28 cellular contexts compared by ENCODE assay signal in genomic region chr5:120150770-120151169, GRCh38.
"Had no signal": no experiment of that assay in that cellular context is flagged by ENCODE, and none has a peak within 500 bp of the region (broad histone marks: within the 10 kb centered on the region; RNA-seq: fewer than 3 reads in every experiment).

No MANE protein-coding gene starts in this region.

- H2AFZ ChIP-seq: neural progenitor cell had no signal

- H3K4me2 ChIP-seq: neural progenitor cell had no signal

- H3K4me3 ChIP-seq: coronary artery, esophagus muscularis mucosa, gastroesophageal sphincter, heart left ventricle, left lung, neural progenitor cell, prostate gland, sigmoid colon, skin epidermis, stomach, thyroid gland, vagina had no signal

- DNase-seq: dermis blood vessel endothelial cell; effector memory CD4-positive, alpha-beta T cell; foreskin keratinocyte; heart left ventricle; hippocampal formation; left cardiac atrium; left lung; mesendoderm; midbrain; naive thymus-derived CD4-positive, alpha-beta T cell; right cardiac atrium; sigmoid colon; stimulated activated CD4-positive, alpha-beta T cell treated with anti-CD3 and anti-CD28 coated beads, Interleukin-12 subunit alpha, Interleukin-12 subunit beta, amount 100 ng/mL, for 4 hours; stimulated activated CD4-positive, alpha-beta T cell treated with anti-CD3 and anti-CD28 coated beads, Interleukin-1b, Interleukin-23, amount 100 ng/mL, for 48 hours; stimulated activated CD4-positive, alpha-beta T cell treated with anti-CD3 and anti-CD28 coated beads, Interleukin-4, amount 100 ng/mL, for 1 hour; stimulated activated naive CD4-positive, alpha-beta T cell treated with Interleukin-2 at 50 U/mL for 16 hours; stomach; thyroid gland; trophoblast cell had no signal

- H3K9ac ChIP-seq: neural progenitor cell had no signal

- H3K4me1 ChIP-seq: esophagus muscularis mucosa, foreskin keratinocyte, gastroesophageal sphincter, heart left ventricle, left lung, neural progenitor cell, prostate gland, sigmoid colon, stomach, thyroid gland, vagina had no signal

- H3K27ac ChIP-seq: coronary artery, esophagus muscularis mucosa, foreskin keratinocyte, gastroesophageal sphincter, heart left ventricle, left lung, neural progenitor cell, prostate gland, sigmoid colon, skin epidermis, stomach, thyroid gland, vagina had no signal

- H3K36me3 ChIP-seq: esophagus muscularis mucosa, gastroesophageal sphincter, heart left ventricle, left lung, neural progenitor cell, prostate gland, sigmoid colon, stomach, thyroid gland, vagina had no signal

- H3K27me3 ChIP-seq: esophagus muscularis mucosa, foreskin keratinocyte, gastroesophageal sphincter, heart left ventricle, left lung, neural progenitor cell, sigmoid colon, stomach, thyroid gland, vagina had no signal

- H3K9me3 ChIP-seq: esophagus muscularis mucosa, gastroesophageal sphincter, prostate gland, sigmoid colon, thyroid gland, vagina had no signal

- FAIRE-seq: endothelial cell of umbilical vein, islet of Langerhans had no signal
